10 cellular contexts compared by ENCODE assay signal in the genomic region with DNA sequence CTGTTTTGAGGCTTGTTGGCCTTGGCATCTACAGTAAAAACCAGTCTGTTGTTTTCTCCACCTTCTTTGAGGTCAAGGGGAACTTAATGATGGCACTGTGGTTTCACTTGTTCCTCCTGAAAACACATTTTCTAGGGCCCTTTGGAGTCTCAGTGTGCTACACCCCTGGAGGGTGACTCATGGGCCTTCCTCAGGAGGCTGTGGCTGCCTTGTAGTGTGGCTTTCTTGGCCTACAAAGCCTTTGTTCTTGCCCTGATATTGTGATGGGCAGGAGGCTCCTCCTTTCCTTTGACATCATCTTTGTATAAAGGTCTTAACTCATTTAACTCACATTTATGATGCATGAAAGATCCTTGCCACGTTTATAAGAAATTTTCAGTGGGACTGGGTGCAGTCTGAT. TPM values are rescaled to one million over a fixed set of nuclear protein-coding genes. Genes with fewer than 3 reads are reported as not detected.
DNase-seq lines count a peak whose midpoint lies in the region; ATAC-seq and TF ChIP-seq lines count a peak whose summit lies in the region.
"Had no signal": no experiment of that assay in that cellular context is flagged by ENCODE, and none has a peak within 500 bp of the region (broad histone marks: within the 10 kb centered on the region; RNA-seq: fewer than 3 reads in every experiment).

No MANE protein-coding gene starts in this region.

- H3K27me3 ChIP-seq in GM23338 (ENCODE audit: insufficient read depth) = no peaks in the 10 kb centered on the region
- H3K27me3 ChIP-seq in right atrium auricular region = no peaks in the 10 kb centered on the region
- H3K27me3 ChIP-seq: BLaER1 treated with 17β-estradiol and CSF1 and Interleukin-3, amounts not matched to agents 10 nM and 100 nM; breast epithelium had no signal

- no peaks in the 10 kb centered on the region for H3K36me3 ChIP-seq in GM23338 (ENCODE audit: insufficient read depth)
- no peaks in the 10 kb centered on the region for H3K36me3 ChIP-seq in right atrium auricular region
- H3K36me3 ChIP-seq: BLaER1 treated with 17β-estradiol and CSF1 and Interleukin-3, amounts not matched to agents 10 nM and 100 nM; breast epithelium had no signal

- H3K79me2 ChIP-seq in GM23338 (replicated peaks; ENCODE audit: insufficient read depth) = no peaks in the 10 kb centered on the region

- no peak overlapping the region for H2AFZ ChIP-seq in GM23338

- H3K4me2 ChIP-seq in GM23338 = no peak overlapping the region

- intact Hi-C loops in activated T-helper 2 cell treated with anti-CD3 and anti-CD28 coated beads, Interferon-gamma antibody, Interleukin-2, Interleukin-4, amounts not matched to agents 10 μg/mL and 5 μg/mL and 100 μg/mL, durations not matched to agents 14 hours and 24 hours and 36 hours (cut with micrococcal nuclease) = loop anchor here (1.0 to 2.0 kb wide), 2 partner anchors 56 to 207 kb away; no protein-coding TSS in a partner anchor

- H3K27me3 Mint-ChIP-seq in T-helper 2 cell treated with Interferon-gamma antibody and Interleukin-4, amounts not matched to agents 5 μg/mL and 100 μg/mL, for 36 hours (ENCODE audit: low read depth) = peaks cover 2% of the 10 kb centered on the region
- peaks cover 2% of the 10 kb centered on the region for H3K27me3 Mint-ChIP-seq in activated T-helper 2 cell treated with anti-CD3 and anti-CD28 coated beads, Interferon-gamma antibody, Interleukin-2, Interleukin-4, amounts not matched to agents 10 μg/mL and 5 μg/mL and 100 μg/mL, durations not matched to agents 14 hours and 24 hours and 36 hours (ENCODE audit: low read depth)
- H3K27me3 Mint-ChIP-seq in GM23338 (ENCODE audit: insufficient read depth, low read depth, poor library complexity) = no peaks in the 10 kb centered on the region

- no peak for TF ChIP-seq CTCF in GM23338 (conservative IDR thresholded peaks at IDR 0.05; ENCODE audit: low read depth in 2 of 2)
- TF ChIP-seq CTCF in right atrium auricular region (IDR thresholded peaks at IDR 0.05) = no peak

- H3K9me2 ChIP-seq in GM23338 (ENCODE audit: insufficient read depth) = no peaks in the 10 kb centered on the region

- H3K4me3 ChIP-seq in GM23338 = no peak overlapping the region
- no peak overlapping the region for H3K4me3 ChIP-seq in right atrium auricular region
- H3K4me3 ChIP-seq: BLaER1 treated with 17β-estradiol and CSF1 and Interleukin-3, amounts not matched to agents 10 nM and 100 nM; breast epithelium had no signal

- H3F3A ChIP-seq in GM23338 (replicated peaks; ENCODE audit: low read depth) = no peaks in the 10 kb centered on the region

- DNase-seq in GDM1 (lab: John Stamatoyannopoulos, UW) (peak; percentile 21), NCI-H524 treated with DMSO at 0.1 percent for 48 hours (lab: John Stamatoyannopoulos, UW) (no peak), NCI-H187 treated with DMSO at 0.1 percent for 48 hours (lab: John Stamatoyannopoulos, UW) (no peak), GM23338 (ENCODE audit: low spot score) (no peak), right atrium auricular region (ENCODE audit: low spot score) (no peak)
- DNase-seq in T-helper 2 cell treated with Interferon-gamma antibody and Interleukin-4, amounts not matched to agents 5 μg/mL and 100 μg/mL, for 36 hours (ENCODE audit: low spot score) = peak; percentile 71
- DNase-seq in activated T-helper 2 cell treated with anti-CD3 and anti-CD28 coated beads, Interferon-gamma antibody, Interleukin-2, Interleukin-4, amounts not matched to agents 10 μg/mL and 5 μg/mL and 100 μg/mL, durations not matched to agents 14 hours and 24 hours and 36 hours (ENCODE audit: low spot score) = peak; percentile 66
- peak; percentile 27 to 44 for DNase-seq in stimulated activated CD4-positive, alpha-beta T cell treated with anti-CD3 and anti-CD28 coated beads, Interleukin-2, amount 100 ng/mL, for 24 hours

- no peak for ATAC-seq in GM23338

- H3K4me3 Mint-ChIP-seq in T-helper 2 cell treated with Interferon-gamma antibody and Interleukin-4, amounts not matched to agents 5 μg/mL and 100 μg/mL, for 36 hours = peak overlapping the region; percentile 42
- H3K4me3 Mint-ChIP-seq in activated T-helper 2 cell treated with anti-CD3 and anti-CD28 coated beads, Interferon-gamma antibody, Interleukin-2, Interleukin-4, amounts not matched to agents 10 μg/mL and 5 μg/mL and 100 μg/mL, durations not matched to agents 14 hours and 24 hours and 36 hours (ENCODE audit: low read depth) = no peak overlapping the region
- no peak overlapping the region for H3K4me3 Mint-ChIP-seq in GM23338

- no peaks in the 10 kb centered on the region for H3K9me3 ChIP-seq in right atrium auricular region
- H3K9me3 ChIP-seq: breast epithelium had no signal

- peaks cover 2% of the 10 kb centered on the region for H3K9me3 Mint-ChIP-seq in T-helper 2 cell treated with Interferon-gamma antibody and Interleukin-4, amounts not matched to agents 5 μg/mL and 100 μg/mL, for 36 hours
- H3K9me3 Mint-ChIP-seq in activated T-helper 2 cell treated with anti-CD3 and anti-CD28 coated beads, Interferon-gamma antibody, Interleukin-2, Interleukin-4, amounts not matched to agents 10 μg/mL and 5 μg/mL and 100 μg/mL, durations not matched to agents 14 hours and 24 hours and 36 hours = no peaks in the 10 kb centered on the region
- peaks cover 4% of the 10 kb centered on the region for H3K9me3 Mint-ChIP-seq in GM23338

- no peaks in the 10 kb centered on the region for H4K20me1 ChIP-seq in GM23338 (replicated peaks; ENCODE audit: insufficient read depth)
- H4K20me1 ChIP-seq: BLaER1 treated with 17β-estradiol and CSF1 and Interleukin-3, amounts not matched to agents 10 nM and 100 nM had no signal

- H3K27ac Mint-ChIP-seq in T-helper 2 cell treated with Interferon-gamma antibody and Interleukin-4, amounts not matched to agents 5 μg/mL and 100 μg/mL, for 36 hours = peak overlapping the region; percentile 81
- H3K27ac Mint-ChIP-seq in activated T-helper 2 cell treated with anti-CD3 and anti-CD28 coated beads, Interferon-gamma antibody, Interleukin-2, Interleukin-4, amounts not matched to agents 10 μg/mL and 5 μg/mL and 100 μg/mL, durations not matched to agents 14 hours and 24 hours and 36 hours = peak overlapping the region; percentile 73
- no peak overlapping the region for H3K27ac Mint-ChIP-seq in GM23338

- H3K4me1 Mint-ChIP-seq in T-helper 2 cell treated with Interferon-gamma antibody and Interleukin-4, amounts not matched to agents 5 μg/mL and 100 μg/mL, for 36 hours (ENCODE audit: low read depth) = peaks cover 22% of the 10 kb centered on the region
- H3K4me1 Mint-ChIP-seq in activated T-helper 2 cell treated with anti-CD3 and anti-CD28 coated beads, Interferon-gamma antibody, Interleukin-2, Interleukin-4, amounts not matched to agents 10 μg/mL and 5 μg/mL and 100 μg/mL, durations not matched to agents 14 hours and 24 hours and 36 hours (ENCODE audit: low read depth) = peaks cover 20% of the 10 kb centered on the region
- H3K4me1 Mint-ChIP-seq in GM23338 = no peaks in the 10 kb centered on the region

- H3K27ac ChIP-seq in GM23338 (ENCODE audit: low read depth) = no peak overlapping the region
- no peak overlapping the region for H3K27ac ChIP-seq in right atrium auricular region
- H3K27ac ChIP-seq: BLaER1 treated with 17β-estradiol and CSF1 and Interleukin-3, amounts not matched to agents 10 nM and 100 nM; breast epithelium had no signal

- H3K36me3 Mint-ChIP-seq in T-helper 2 cell treated with Interferon-gamma antibody and Interleukin-4, amounts not matched to agents 5 μg/mL and 100 μg/mL, for 36 hours (ENCODE audit: low read depth) = peaks cover 2% of the 10 kb centered on the region
- no peaks in the 10 kb centered on the region for H3K36me3 Mint-ChIP-seq in activated T-helper 2 cell treated with anti-CD3 and anti-CD28 coated beads, Interferon-gamma antibody, Interleukin-2, Interleukin-4, amounts not matched to agents 10 μg/mL and 5 μg/mL and 100 μg/mL, durations not matched to agents 14 hours and 24 hours and 36 hours (ENCODE audit: low read depth)
- peaks cover 1% of the 10 kb centered on the region; the same call in 1 of the 3 replicates for H3K36me3 Mint-ChIP-seq in GM23338 (ENCODE audit: low read depth)

- H3K4me1 ChIP-seq in GM23338 (ENCODE audit: insufficient read depth) = no peaks in the 10 kb centered on the region
- H3K4me1 ChIP-seq in right atrium auricular region = no peaks in the 10 kb centered on the region
- H3K4me1 ChIP-seq: breast epithelium had no signal

TF ChIP-seq in GM23338, 12 proteins besides CTCF, POLR2A, EP300 and RAD21:
- no peak for TF ChIP-seq EZH2phosphoT487 (IDR thresholded peaks at IDR 0.05; ENCODE audit: unreplicated experiment)
- no peak for TF ChIP-seq JUNB (IDR thresholded peaks at IDR 0.05; ENCODE audit: unreplicated experiment)
- TF ChIP-seq, protein P1, sequence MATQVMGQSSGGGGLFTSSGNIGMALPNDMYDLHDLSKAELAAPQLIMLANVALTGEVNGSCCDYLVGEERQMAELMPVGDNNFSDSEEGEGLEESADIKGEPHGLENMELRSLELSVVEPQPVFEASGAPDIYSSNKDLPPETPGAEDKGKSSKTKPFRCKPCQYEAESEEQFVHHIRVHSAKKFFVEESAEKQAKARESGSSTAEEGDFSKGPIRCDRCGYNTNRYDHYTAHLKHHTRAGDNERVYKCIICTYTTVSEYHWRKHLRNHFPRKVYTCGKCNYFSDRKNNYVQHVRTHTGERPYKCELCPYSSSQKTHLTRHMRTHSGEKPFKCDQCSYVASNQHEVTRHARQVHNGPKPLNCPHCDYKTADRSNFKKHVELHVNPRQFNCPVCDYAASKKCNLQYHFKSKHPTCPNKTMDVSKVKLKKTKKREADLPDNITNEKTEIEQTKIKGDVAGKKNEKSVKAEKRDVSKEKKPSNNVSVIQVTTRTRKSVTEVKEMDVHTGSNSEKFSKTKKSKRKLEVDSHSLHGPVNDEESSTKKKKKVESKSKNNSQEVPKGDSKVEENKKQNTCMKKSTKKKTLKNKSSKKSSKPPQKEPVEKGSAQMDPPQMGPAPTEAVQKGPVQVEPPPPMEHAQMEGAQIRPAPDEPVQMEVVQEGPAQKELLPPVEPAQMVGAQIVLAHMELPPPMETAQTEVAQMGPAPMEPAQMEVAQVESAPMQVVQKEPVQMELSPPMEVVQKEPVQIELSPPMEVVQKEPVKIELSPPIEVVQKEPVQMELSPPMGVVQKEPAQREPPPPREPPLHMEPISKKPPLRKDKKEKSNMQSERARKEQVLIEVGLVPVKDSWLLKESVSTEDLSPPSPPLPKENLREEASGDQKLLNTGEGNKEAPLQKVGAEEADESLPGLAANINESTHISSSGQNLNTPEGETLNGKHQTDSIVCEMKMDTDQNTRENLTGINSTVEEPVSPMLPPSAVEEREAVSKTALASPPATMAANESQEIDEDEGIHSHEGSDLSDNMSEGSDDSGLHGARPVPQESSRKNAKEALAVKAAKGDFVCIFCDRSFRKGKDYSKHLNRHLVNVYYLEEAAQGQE (IDR thresholded peaks at IDR 0.05; ENCODE audit: unreplicated experiment) = no peak
- no peak for TF ChIP-seq ZNF114 (CRISPR knock-in tag; IDR thresholded peaks at IDR 0.05)

RNA-seq across cellular contexts. Expression of a gene that starts 56.3 kb away (rescaled TPM):
- 87.4 and 92.0 TPM in 2 replicates for total RNA-seq in activated T-helper 2 cell treated with anti-CD3 and anti-CD28 coated beads, Interferon-gamma antibody, Interleukin-2, Interleukin-4, amounts not matched to agents 10 μg/mL and 5 μg/mL and 100 μg/mL, durations not matched to agents 14 hours and 24 hours and 36 hours
- 109 and 121 TPM in 2 replicates for total RNA-seq in GM23338 (2014; rRNA removed; shearing (Covaris generic))
- 78.9 and 105 TPM in 2 replicates for polyA plus RNA-seq in GM23338 (2016; fragmentation: Nextera tagmentation; extraction: Ambion mirVana)
- total RNA-seq in right atrium auricular region = 10 to 100 TPM; 41.9 to 48.1 TPM

Comparison
In these comparisons a context has a peak if more than half of its experiments do, and no peak if none do; other contexts are left out.
1. DNase-seq: peak in GDM1 (single experiment), T-helper 2 cell treated with Interferon-gamma antibody and Interleukin-4, amounts not matched to agents 5 μg/mL and 100 μg/mL, for 36 hours (single experiment), activated T-helper 2 cell treated with anti-CD3 and anti-CD28 coated beads, Interferon-gamma antibody, Interleukin-2, Interleukin-4, amounts not matched to agents 10 μg/mL and 5 μg/mL and 100 μg/mL, durations not matched to agents 14 hours and 24 hours and 36 hours (single experiment) and stimulated activated CD4-positive, alpha-beta T cell treated with anti-CD3 and anti-CD28 coated beads, Interleukin-2, amount 100 ng/mL, for 24 hours (2 of 2); none in NCI-H524 treated with DMSO at 0.1 percent for 48 hours (single experiment), NCI-H187 treated with DMSO at 0.1 percent for 48 hours (single experiment), GM23338 (single experiment) and right atrium auricular region (single experiment).